Comparison of ENCODE assay signal across 2 cellular contexts in genomic region chr1:179083533-179083932, GRCh38.
TF ChIP-seq lines count a peak whose summit lies in the region.

No MANE protein-coding gene starts in this region.

TF ChIP-seq in SK-N-SH, 30 proteins besides CTCF, POLR2A, EP300 and RAD21 (continued from another document):
- TF ChIP-seq ZBTB33 (IDR thresholded peaks at IDR 0.05; ENCODE audit: borderline replicate concordance, low read depth) (no peak), NRF1 (IDR thresholded peaks at IDR 0.05; ENCODE audit: low read depth, low read length) (no peak), RCOR1 (IDR thresholded peaks at IDR 0.05; ENCODE audit: low read length) (no peak), EZH2phosphoT487 (IDR thresholded peaks at IDR 0.05; ENCODE audit: borderline replicate concordance, low read depth) (no peak), RFX5 (IDR thresholded peaks at IDR 0.05; ENCODE audit: low read length) (no peak), ELF1 (IDR thresholded peaks at IDR 0.05) (no peak), FOXM1 (IDR thresholded peaks at IDR 0.05; ENCODE audit: low read depth) (no peak)

TF ChIP-seq in SK-N-SH treated with all-trans-retinoic acid at 6 μM for 48 hours, 23 proteins besides CTCF, POLR2A, EP300 and RAD21 (continued from another document):
- no peak for TF ChIP-seq POU6F1 (CRISPR knock-in tag; IDR thresholded peaks at IDR 0.05; ENCODE audit: borderline replicate concordance, low read depth)
- no peak for TF ChIP-seq BACH2 (CRISPR knock-in tag; IDR thresholded peaks at IDR 0.05; ENCODE audit: borderline replicate concordance)
- TF ChIP-seq, protein P1, sequence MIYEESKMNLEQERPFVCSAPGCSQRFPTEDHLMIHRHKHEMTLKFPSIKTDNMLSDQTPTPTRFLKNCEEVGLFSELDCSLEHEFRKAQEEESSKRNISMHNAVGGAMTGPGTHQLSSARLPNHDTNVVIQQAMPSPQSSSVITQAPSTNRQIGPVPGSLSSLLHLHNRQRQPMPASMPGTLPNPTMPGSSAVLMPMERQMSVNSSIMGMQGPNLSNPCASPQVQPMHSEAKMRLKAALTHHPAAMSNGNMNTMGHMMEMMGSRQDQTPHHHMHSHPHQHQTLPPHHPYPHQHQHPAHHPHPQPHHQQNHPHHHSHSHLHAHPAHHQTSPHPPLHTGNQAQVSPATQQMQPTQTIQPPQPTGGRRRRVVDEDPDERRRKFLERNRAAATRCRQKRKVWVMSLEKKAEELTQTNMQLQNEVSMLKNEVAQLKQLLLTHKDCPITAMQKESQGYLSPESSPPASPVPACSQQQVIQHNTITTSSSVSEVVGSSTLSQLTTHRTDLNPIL (CRISPR knock-in tag; IDR thresholded peaks at IDR 0.05; ENCODE audit: low read depth), result no peak
- TF ChIP-seq, protein P2, sequence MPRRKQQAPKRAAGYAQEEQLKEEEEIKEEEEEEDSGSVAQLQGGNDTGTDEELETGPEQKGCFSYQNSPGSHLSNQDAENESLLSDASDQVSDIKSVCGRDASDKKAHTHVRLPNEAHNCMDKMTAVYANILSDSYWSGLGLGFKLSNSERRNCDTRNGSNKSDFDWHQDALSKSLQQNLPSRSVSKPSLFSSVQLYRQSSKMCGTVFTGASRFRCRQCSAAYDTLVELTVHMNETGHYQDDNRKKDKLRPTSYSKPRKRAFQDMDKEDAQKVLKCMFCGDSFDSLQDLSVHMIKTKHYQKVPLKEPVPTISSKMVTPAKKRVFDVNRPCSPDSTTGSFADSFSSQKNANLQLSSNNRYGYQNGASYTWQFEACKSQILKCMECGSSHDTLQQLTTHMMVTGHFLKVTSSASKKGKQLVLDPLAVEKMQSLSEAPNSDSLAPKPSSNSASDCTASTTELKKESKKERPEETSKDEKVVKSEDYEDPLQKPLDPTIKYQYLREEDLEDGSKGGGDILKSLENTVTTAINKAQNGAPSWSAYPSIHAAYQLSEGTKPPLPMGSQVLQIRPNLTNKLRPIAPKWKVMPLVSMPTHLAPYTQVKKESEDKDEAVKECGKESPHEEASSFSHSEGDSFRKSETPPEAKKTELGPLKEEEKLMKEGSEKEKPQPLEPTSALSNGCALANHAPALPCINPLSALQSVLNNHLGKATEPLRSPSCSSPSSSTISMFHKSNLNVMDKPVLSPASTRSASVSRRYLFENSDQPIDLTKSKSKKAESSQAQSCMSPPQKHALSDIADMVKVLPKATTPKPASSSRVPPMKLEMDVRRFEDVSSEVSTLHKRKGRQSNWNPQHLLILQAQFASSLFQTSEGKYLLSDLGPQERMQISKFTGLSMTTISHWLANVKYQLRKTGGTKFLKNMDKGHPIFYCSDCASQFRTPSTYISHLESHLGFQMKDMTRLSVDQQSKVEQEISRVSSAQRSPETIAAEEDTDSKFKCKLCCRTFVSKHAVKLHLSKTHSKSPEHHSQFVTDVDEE (CRISPR knock-in tag; IDR thresholded peaks at IDR 0.05), result no peak
- TF ChIP-seq TOX (CRISPR knock-in tag; IDR thresholded peaks at IDR 0.05; ENCODE audit: borderline replicate concordance), result no peak
- TF ChIP-seq TCF4 (CRISPR knock-in tag; IDR thresholded peaks at IDR 0.05; ENCODE audit: borderline replicate concordance), result no peak
- no peak for TF ChIP-seq ZNF70 (CRISPR knock-in tag; IDR thresholded peaks at IDR 0.05)
- no peak for TF ChIP-seq RARB (CRISPR knock-in tag; IDR thresholded peaks at IDR 0.05)
- TF ChIP-seq ZC3H10 (CRISPR knock-in tag; IDR thresholded peaks at IDR 0.05), result no peak
TF ChIP-seq in SK-N-SH treated with all-trans-retinoic acid at 6 μM for 48 hours: peak in this region for 0.
